ENCODE assay signal across 8 cellular contexts in genomic region chr2:106192752-106193490, GRCh38. TPM values are rescaled to one million over a fixed set of nuclear protein-coding genes. Genes with fewer than 3 reads are reported as not detected.
A peak's percentile ranks its signal among the peaks of the same experiment; 100 is the strongest.
DNase-seq lines count a peak whose midpoint lies in the region; ATAC-seq, FAIRE-seq and TF ChIP-seq lines count a peak whose summit lies in the region.

No MANE protein-coding gene starts in this region.

- no peak for ATAC-seq in CD4-positive, alpha-beta T cell (ENCODE audit: poor library complexity)
- peak; percentile 31 for ATAC-seq in GM19035 (IDR thresholded peaks at IDR 0.05; ENCODE audit: unreplicated experiment)
- ATAC-seq in HG03196 (IDR thresholded peaks at IDR 0.05; ENCODE audit: unreplicated experiment), result peak; percentile 48
- peak; percentile 15 to 58 (median 37) for ATAC-seq in pancreas

- POLR2A ChIA-PET in CD4-positive, alpha-beta T cell (lab: Charles Lee), result interaction anchor here (0.6 to 4.6 kb wide), 8 partner anchors 11 to 446 kb away, joined by 3 to 59 read pairs (median 4); no protein-coding TSS in a partner anchor

- H3K4me3 Mint-ChIP-seq in CD4-positive, alpha-beta T cell, result peak overlapping the region; percentile 91

- no peaks in the 10 kb centered on the region for H3K9me3 ChIP-seq in CD4-positive, alpha-beta T cell (ENCODE audit: control insufficient read depth, low read length)
- H3K9me3 ChIP-seq in pancreas, result no peaks in the 10 kb centered on the region

- H3K27me3 Mint-ChIP-seq in CD4-positive, alpha-beta T cell, result no peaks in the 10 kb centered on the region

- intact Hi-C loops in CD4-positive, alpha-beta T cell (cut with DNase I, micrococcal nuclease), result loop anchor here (5.0 to 10.0 kb wide), 4 partner anchors 48 to 868 kb away; partner anchors contain the start of gene TGFBRAP1 (in 1 of the 2)
- intact Hi-C loops in pancreas (cut with DNase I), result no loop called here

- no peak for TF ChIP-seq CTCF in CD4-positive, alpha-beta T cell (IDR thresholded peaks at IDR 0.05)
- no peak for TF ChIP-seq CTCF in pancreas (IDR thresholded peaks at IDR 0.05)

- peak overlapping the region; percentile 71 for H3K27ac ChIP-seq in CD4-positive, alpha-beta T cell (ENCODE audit: low read depth, low read length)
- H3K27ac ChIP-seq in pancreas, result peak overlapping the region; percentile 45 to 84 (median 64)
- no peak overlapping the region for H3K27ac ChIP-seq in urinary bladder (ENCODE audit: low read depth)

- peaks cover 60% of the 10 kb centered on the region for H3K4me1 Mint-ChIP-seq in CD4-positive, alpha-beta T cell (ENCODE audit: low read depth)

- H3K36me3 ChIP-seq in pancreas, result no peaks in the 10 kb centered on the region
- H3K36me3 ChIP-seq in urinary bladder (ENCODE audit: insufficient read depth), result no peaks in the 10 kb centered on the region

- FAIRE-seq in pancreas (lab: Jason Lieb, UNC), result no peak

- H3K4me1 ChIP-seq in pancreas (peaks cover 0 to 8% (median 5%) of the 10 kb centered on the region in 3 donors), urinary bladder (ENCODE audit: insufficient read depth) (peaks cover 2% of the 10 kb centered on the region)

- DNase-seq in CD4-positive, alpha-beta T cell, result peak in 5 of 10 experiments; percentile 11 to 39 (median 18)
- peak; percentile 59 for DNase-seq in NCI-H82 (lab: John Stamatoyannopoulos, UW)
- DNase-seq in activated T-cell treated with anti-CD3 and anti-CD28 coated beads for 1 hour (ENCODE audit: low read depth), result peak; percentile 12
- DNase-seq in fibroblast of peridontal ligament (ENCODE audit: extremely low read depth), result peak; percentile 78
- peak in 4 of 6 donors; percentile 23 to 53 (median 34) for DNase-seq in pancreas

- peak overlapping the region; percentile 82 for H3K27ac Mint-ChIP-seq in CD4-positive, alpha-beta T cell

- CTCF ChIA-PET in CD4-positive, alpha-beta T cell (lab: Charles Lee), result interaction anchor here (0.6 to 1.8 kb wide), 4 partner anchors 9 to 389 kb away, joined by 3 to 6 read pairs (median 4); no protein-coding TSS in a partner anchor

- WGBS in pancreas, 2 donors, result 1% methylated on average over 14 of the region's 14 CpGs
- 2% methylated on average over 14 of the region's 14 CpGs for WGBS in urinary bladder

- peaks cover 33% of the 10 kb centered on the region for H3K36me3 Mint-ChIP-seq in CD4-positive, alpha-beta T cell (ENCODE audit: low read depth)

- H3K9me3 Mint-ChIP-seq in CD4-positive, alpha-beta T cell, result no peaks in the 10 kb centered on the region

- H3K27me3 ChIP-seq in CD4-positive, alpha-beta T cell (ENCODE audit: control insufficient read depth, insufficient read depth, low read length), result no peaks in the 10 kb centered on the region
- no peaks in the 10 kb centered on the region for H3K27me3 ChIP-seq in pancreas

- H3K4me3 ChIP-seq in pancreas (peak overlapping the region; percentile 79 to 99 (median 96)), urinary bladder (ENCODE audit: low read depth, low read length) (peak overlapping the region; percentile 91)

RNA-seq across cellular contexts. Expression of gene UXS1, which starts 1.2 kb away (rescaled TPM):
- total RNA-seq in CD4-positive, alpha-beta T cell, result 10 to 100 TPM; 59.3 to 67.1 TPM
- total RNA-seq in pancreas (10 to 100 TPM in 4 of 6 donors, 1 to 10 TPM in 2; 7.7 to 23.6 (median 10.8) TPM), urinary bladder (47.2 TPM)
- polyA plus RNA-seq in pancreas (10 to 100 TPM in 1 of 2 donors, 1 to 10 TPM in 1; 4.3 to 10.8 TPM), urinary bladder (34.3 TPM)

Comparison
In these comparisons a context has a peak if more than half of its experiments do, and no peak if none do; other contexts are left out.
1. intact Hi-C loops: an anchor here in CD4-positive, alpha-beta T cell (5.0 to 10.0 kb wide); none called in pancreas.